1 cellular context compared by ENCODE assay signal in genomic region chr7:106569500-106569929, GRCh38.
A peak's percentile ranks its signal among the peaks of the same experiment; 100 is the strongest.
TF ChIP-seq lines count a peak whose summit lies in the region.

No MANE protein-coding gene starts in this region.

TF ChIP-seq in K562, 482 proteins besides CTCF, POLR2A, EP300 and RAD21 (continued from another document and continues in another):
- TF ChIP-seq HINFP (tag; conservative IDR thresholded peaks at IDR 0.05; ENCODE audit: low read depth) (peak; percentile 78), ZNF507 (tag; conservative IDR thresholded peaks at IDR 0.05) (no peak), ARID3A (IDR thresholded peaks at IDR 0.05; ENCODE audit: borderline replicate concordance, low read depth, low read length) (no peak), BACH1 (tag; IDR thresholded peaks at IDR 0.05) (no peak; the same call in 1 of the 2 replicates), JUND (IDR thresholded peaks at IDR 0.05; ENCODE audit: borderline replicate concordance, low read depth, low read length) (peak; percentile 67; the same call in 1 of the 2 replicates), JUND (tag; IDR thresholded peaks at IDR 0.05; ENCODE audit: borderline replicate concordance, low read depth, low read length) (no peak; the same call in 2 of the 3 replicates), ID3 (CRISPR knock-in tag; IDR thresholded peaks at IDR 0.05) (peak; percentile 79), ID3 (tag; IDR thresholded peaks at IDR 0.05) (peak; percentile 62; the same call in 1 of the 2 replicates), ZNF644 (tag; IDR thresholded peaks at IDR 0.05; ENCODE audit: low read depth) (peak; percentile 93; the same call in 1 of the 2 replicates), E2F5 (CRISPR knock-in tag; IDR thresholded peaks at IDR 0.05) (0 out of 2 replicates have a peak, but pooled peaks have one; percentile 47), ATF3 (IDR thresholded peaks at IDR 0.05) (peak; percentile 53), ATF3 (CRISPR knock-in tag; conservative IDR thresholded peaks at IDR 0.05) (peak; percentile 40; the same call in 1 of the 2 replicates), MAFK (IDR thresholded peaks at IDR 0.05; ENCODE audit: low read length) (no peak; the same call in 1 of the 2 replicates), NFXL1 (CRISPR knock-in tag; IDR thresholded peaks at IDR 0.05) (peak; percentile 89; the same call in 1 of the 2 replicates), CCAR2 (IDR thresholded peaks at IDR 0.05; ENCODE audit: low read depth, low read length) (no peak), ZFX (CRISPR knock-in tag; IDR thresholded peaks at IDR 0.05) (no peak), HBP1 (CRISPR knock-in tag; IDR thresholded peaks at IDR 0.05) (peak; percentile 94), ZNF347 (CRISPR knock-in tag; IDR thresholded peaks at IDR 0.05; ENCODE audit: low read depth) (no peak; the same call in 1 of the 2 replicates), ZFPM2 (CRISPR knock-in tag; IDR thresholded peaks at IDR 0.05) (no peak), NFIC (IDR thresholded peaks at IDR 0.05) (no peak; the same call in 1 of the 2 replicates), SRF (CRISPR knock-in tag; IDR thresholded peaks at IDR 0.05) (peak; percentile 36 to 39; a peak in 2 of 4 replicates), XRCC5 (IDR thresholded peaks at IDR 0.05; ENCODE audit: low read depth, low read length) (no peak), NR4A1 (CRISPR knock-in tag; IDR thresholded peaks at IDR 0.05) (peak; percentile 90), NR4A1 (tag; IDR thresholded peaks at IDR 0.05) (peak; percentile 91), ZNF785 (CRISPR knock-in tag; IDR thresholded peaks at IDR 0.05) (0 out of 2 replicates have a peak, but pooled peaks have one; percentile 37), MCM7 (IDR thresholded peaks at IDR 0.05) (no peak), MEF2A (IDR thresholded peaks at IDR 0.05; ENCODE audit: control insufficient read depth, low read depth, low read length) (no peak), GTF2B (IDR thresholded peaks at IDR 0.05; ENCODE audit: extremely low read depth, insufficient read length) (no peak), NFE2 (IDR thresholded peaks at IDR 0.05; ENCODE audit: low read depth) (peak; percentile 31; the same call in 1 of the 2 replicates), CBFA2T2 (conservative IDR thresholded peaks at IDR 0.05) (no peak), ATF4 (CRISPR knock-in tag; IDR thresholded peaks at IDR 0.05) (peak; percentile 77), ZNF24 (IDR thresholded peaks at IDR 0.05) (no peak), HNRNPK (IDR thresholded peaks at IDR 0.05; ENCODE audit: low read depth, low read length, poor library complexity, severe bottlenecking) (no peak), IRF1 (CRISPR knock-in tag; IDR thresholded peaks at IDR 0.05; ENCODE audit: borderline replicate concordance) (no peak), ZNF79 (CRISPR knock-in tag; IDR thresholded peaks at IDR 0.05; ENCODE audit: low read depth) (peak; percentile 83), E2F3 (CRISPR knock-in tag; IDR thresholded peaks at IDR 0.05) (peak; percentile 95), ZBTB11 (CRISPR knock-in tag; IDR thresholded peaks at IDR 0.05) (peak in 1 of 3 experiments; percentile 81; a peak in 2 of 6 replicates), ZBTB8A (IDR thresholded peaks at IDR 0.05; ENCODE audit: partially characterized antibody) (peak; percentile 48), RBM25 (IDR thresholded peaks at IDR 0.05; ENCODE audit: low read depth, low read length, severe bottlenecking) (peak; percentile 34), SNRNP70 (optimal IDR thresholded peaks at IDR 0.05; ENCODE audit: low read depth, low read length) (no peak), ATF2 (CRISPR knock-in tag; IDR thresholded peaks at IDR 0.05) (no peak), IRF2 (CRISPR knock-in tag; IDR thresholded peaks at IDR 0.05) (no peak), PRMT5 (CRISPR knock-in tag; IDR thresholded peaks at IDR 0.05) (no peak)
